10 cellular contexts compared by ENCODE assay signal in the genomic region with DNA sequence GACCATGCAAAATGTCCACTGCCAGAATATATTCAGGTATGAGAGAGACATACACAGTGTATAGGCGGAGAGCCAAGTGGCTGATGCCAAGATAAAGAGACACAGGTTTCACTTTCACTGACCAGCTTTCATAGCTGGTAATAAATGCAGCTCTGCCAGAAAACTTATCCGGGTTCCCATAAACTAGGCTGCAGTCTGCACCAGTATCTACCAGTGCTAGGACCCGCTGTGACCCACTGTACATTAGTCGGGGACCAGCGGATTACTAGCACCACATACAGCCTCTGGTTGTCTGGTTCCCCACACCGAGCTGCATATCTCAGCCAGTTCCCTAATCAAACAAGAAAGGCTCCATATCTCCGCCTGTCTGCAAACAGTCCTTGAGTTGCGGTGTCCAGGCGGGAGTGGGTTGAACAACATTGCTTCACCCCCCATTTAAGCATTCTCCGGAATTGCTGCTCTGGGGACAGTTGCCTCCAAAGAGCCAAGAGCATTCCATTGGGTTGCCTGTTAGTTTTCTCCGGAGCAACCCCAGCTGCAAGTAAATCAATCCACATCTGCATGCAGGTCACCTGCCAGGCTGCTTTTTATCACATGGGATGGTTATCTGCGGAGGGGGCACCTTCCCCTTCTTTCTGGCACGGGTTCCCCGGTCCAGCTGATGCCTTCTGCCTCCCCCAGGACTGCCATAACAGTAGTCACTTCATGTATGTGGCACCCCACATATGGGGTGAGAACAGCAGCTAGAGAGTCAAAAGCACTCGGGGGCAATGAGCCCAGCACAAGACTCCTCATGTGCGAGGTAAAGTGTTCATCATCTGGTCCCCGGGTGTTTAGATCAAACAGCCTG. TPM values are rescaled to one million over a fixed set of nuclear protein-coding genes. Genes with fewer than 3 reads are reported as not detected.
DNase-seq lines count a peak whose midpoint lies in the region; ATAC-seq and TF ChIP-seq lines count a peak whose summit lies in the region.
"Had no signal": no experiment of that assay in that cellular context is flagged by ENCODE, and none has a peak within 500 bp of the region (broad histone marks: within the 10 kb centered on the region; RNA-seq: fewer than 3 reads in every experiment).

No MANE protein-coding gene starts in this region.

- H3K9me3 ChIP-seq in mesenchymal stem cell (ENCODE audit: control insufficient read depth, low read length): no peaks in the 10 kb centered on the region
- no peaks in the 10 kb centered on the region for H3K9me3 ChIP-seq in trophoblast cell (ENCODE audit: insufficient read depth, low read depth, low read length)

- H4K8ac ChIP-seq in mesenchymal stem cell (ENCODE audit: low read length) (no peak overlapping the region), trophoblast cell (ENCODE audit: low read depth, low read length) (no peak overlapping the region)

- H3K27ac ChIP-seq in 22Rv1 (peak overlapping the region; percentile 37; the same call in 1 of the 2 replicates), mesenchymal stem cell (ENCODE audit: low read length, poor library complexity, severe bottlenecking) (no peak overlapping the region), trophoblast cell (ENCODE audit: low read depth, low read length) (no peak overlapping the region)
- H3K27ac ChIP-seq: HL-60 had no signal

- H3K14ac ChIP-seq in mesenchymal stem cell (ENCODE audit: low read length in 2 of 2) (no peak overlapping the region), trophoblast cell (ENCODE audit: low read length) (no peak overlapping the region)

- no peak overlapping the region for H4K12ac ChIP-seq in trophoblast cell (ENCODE audit: low read depth, low read length)

- peaks cover 6% of the 10 kb centered on the region for H3K36me3 Mint-ChIP-seq in activated T-cell treated with anti-CD3 and anti-CD28 coated beads, Interleukin-2, amount 50 U/mL, for 4 hours (ENCODE audit: insufficient read depth)

- H3K4me1 Mint-ChIP-seq in activated T-cell treated with anti-CD3 and anti-CD28 coated beads, Interleukin-2, amount 50 U/mL, for 4 hours (ENCODE audit: low read depth): no peaks in the 10 kb centered on the region

- H3K27me3 ChIP-seq in mesenchymal stem cell (ENCODE audit: control insufficient read depth in 1 of 2, insufficient read depth in 1 of 2, low read length in 2 of 2) (no peaks in the 10 kb centered on the region), trophoblast cell (ENCODE audit: insufficient read depth, low read length) (no peaks in the 10 kb centered on the region)

- H2AFZ ChIP-seq in mesenchymal stem cell (ENCODE audit: low read depth, low read length): no peak overlapping the region
- no peak overlapping the region for H2AFZ ChIP-seq in trophoblast cell (ENCODE audit: insufficient read depth, low read length, poor library complexity)

- DNase-seq in LNCaP clone FGC (ENCODE audit: low read depth) (peak; percentile 91), choroid plexus epithelial cell (ENCODE audit: low read depth) (peak; percentile 46), mesenchymal stem cell (no peak), trophoblast cell (no peak)
- DNase-seq in activated T-cell treated with anti-CD3 and anti-CD28 coated beads, Interleukin-2, amount 50 U/mL, for 4 hours: no peak

- no peak overlapping the region for H2BK12ac ChIP-seq in mesenchymal stem cell (ENCODE audit: low read length in 2 of 2)
- H2BK12ac ChIP-seq in trophoblast cell (ENCODE audit: low read length): no peak overlapping the region

- H3K4me1 ChIP-seq in mesenchymal stem cell (ENCODE audit: control insufficient read depth, insufficient read depth, low read depth, low read length): peaks cover 9% of the 10 kb centered on the region
- peaks cover 0 to 3% of the 10 kb centered on the region in 2 experiments for H3K4me1 ChIP-seq in trophoblast cell (ENCODE audit: control insufficient read depth in 1 of 2, insufficient read depth in 2 of 2, low read length in 2 of 2)

- no peak overlapping the region for H3K18ac ChIP-seq in mesenchymal stem cell (ENCODE audit: low read depth in 1 of 2, low read length in 2 of 2)
- no peak overlapping the region for H3K18ac ChIP-seq in trophoblast cell (ENCODE audit: low read length)

- H2BK120ac ChIP-seq in mesenchymal stem cell (ENCODE audit: low read depth, low read length): no peak overlapping the region
- no peak overlapping the region for H2BK120ac ChIP-seq in trophoblast cell (ENCODE audit: insufficient read depth, low read length, poor library complexity)

- H3K27me3 Mint-ChIP-seq in activated T-cell treated with anti-CD3 and anti-CD28 coated beads, Interleukin-2, amount 50 U/mL, for 4 hours (ENCODE audit: low read depth): no peaks in the 10 kb centered on the region

- ATAC-seq in HG03045 (IDR thresholded peaks at IDR 0.05; ENCODE audit: unreplicated experiment): no peak
- ATAC-seq in activated T-cell treated with anti-CD3 and anti-CD28 coated beads, Interleukin-2, amount 50 U/mL, for 4 hours: no peak
- no peak for ATAC-seq in HG03571 (IDR thresholded peaks at IDR 0.05; ENCODE audit: unreplicated experiment)

- H3K4ac ChIP-seq in mesenchymal stem cell (ENCODE audit: low read depth in 1 of 2, low read length in 2 of 2): no peak overlapping the region
- H3K4ac ChIP-seq in trophoblast cell (ENCODE audit: low read depth, low read length): no peak overlapping the region

- no peak overlapping the region for H2BK5ac ChIP-seq in mesenchymal stem cell (ENCODE audit: low read depth, low read length, poor library complexity, severe bottlenecking)
- no peak overlapping the region for H2BK5ac ChIP-seq in trophoblast cell (ENCODE audit: low read depth, low read length, poor library complexity)

- no peak overlapping the region for H4K91ac ChIP-seq in mesenchymal stem cell (ENCODE audit: low read length)
- H4K91ac ChIP-seq in trophoblast cell (ENCODE audit: low read depth, low read length): no peak overlapping the region

- H3K4me3 Mint-ChIP-seq in activated T-cell treated with anti-CD3 and anti-CD28 coated beads, Interleukin-2, amount 50 U/mL, for 4 hours: no peak overlapping the region

- no peak overlapping the region for H3K4me2 ChIP-seq in mesenchymal stem cell (ENCODE audit: low read length, poor library complexity, severe bottlenecking)
- no peak overlapping the region for H3K4me2 ChIP-seq in trophoblast cell (ENCODE audit: low read length)

- H3K23ac ChIP-seq in mesenchymal stem cell (ENCODE audit: low read length in 2 of 2): no peak overlapping the region
- no peak overlapping the region for H3K23ac ChIP-seq in trophoblast cell (ENCODE audit: low read length)

- no peaks in the 10 kb centered on the region for H3K79me2 ChIP-seq in trophoblast cell (ENCODE audit: control insufficient read depth, insufficient read depth, low read length, poor library complexity)

- H3K9me3 Mint-ChIP-seq in activated T-cell treated with anti-CD3 and anti-CD28 coated beads, Interleukin-2, amount 50 U/mL, for 4 hours: peaks cover 9% of the 10 kb centered on the region

- H2AK5ac ChIP-seq in mesenchymal stem cell (ENCODE audit: low read length, severe bottlenecking) (no peak overlapping the region), trophoblast cell (ENCODE audit: low read length) (no peak overlapping the region)

- WGBS in mesenchymal stem cell: 87% methylated on average over 17 of the region's 17 CpGs
- no CpG with 5 or more reads among the region's 17 CpGs for WGBS in trophoblast cell (ENCODE audit: extremely low coverage, insufficient coverage, insufficient read length)

- peak overlapping the region; percentile 50 for H3K9ac ChIP-seq in mesenchymal stem cell (ENCODE audit: low read length)
- H3K9ac ChIP-seq in trophoblast cell (ENCODE audit: low read length): no peak overlapping the region

- no peaks in the 10 kb centered on the region for H3K79me1 ChIP-seq in mesenchymal stem cell (replicated peaks; ENCODE audit: low read length, poor library complexity, severe bottlenecking)
- no peaks in the 10 kb centered on the region for H3K79me1 ChIP-seq in trophoblast cell (ENCODE audit: low read length)

- TF ChIP-seq CTCF in 22Rv1 (IDR thresholded peaks at IDR 0.05) (no peak), LNCaP clone FGC (IDR thresholded peaks at IDR 0.05; ENCODE audit: control insufficient read depth, extremely low read depth, insufficient read depth) (no peak), choroid plexus epithelial cell (conservative IDR thresholded peaks at IDR 0.05; ENCODE audit: low read depth, low read length) (no peak)

- peak overlapping the region; percentile 48 for H3K4me3 ChIP-seq in LNCaP clone FGC (ENCODE audit: low read depth, low read length)
- H3K4me3 ChIP-seq in choroid plexus epithelial cell (ENCODE audit: low read depth, low read length): peak overlapping the region; percentile 30
- peak overlapping the region in 1 of 2 experiments; percentile 70 for H3K4me3 ChIP-seq in mesenchymal stem cell (ENCODE audit: insufficient read depth in 1 of 2, low read depth in 1 of 2, low read length in 2 of 2)
- no peak overlapping the region for H3K4me3 ChIP-seq in trophoblast cell (ENCODE audit: low read depth, low read length)

- H3K36me3 ChIP-seq in mesenchymal stem cell (ENCODE audit: control insufficient read depth in 1 of 2, insufficient read depth in 2 of 2, low read depth in 1 of 2, low read length in 2 of 2): no peaks in the 10 kb centered on the region
- peaks cover 3 to 5% of the 10 kb centered on the region in 2 experiments for H3K36me3 ChIP-seq in trophoblast cell (ENCODE audit: control insufficient read depth in 1 of 2, insufficient read depth in 2 of 2, low read length in 2 of 2)

- H2BK15ac ChIP-seq in mesenchymal stem cell (ENCODE audit: low read depth, poor library complexity, severe bottlenecking): no peak overlapping the region

RNA-seq across cellular contexts. Expression of gene KLHL23, which starts 18.0 kb away (rescaled TPM):
- polyA plus RNA-seq in mesenchymal stem cell (2013, experiment 1 of 2): 1.8 TPM
- polyA plus RNA-seq in mesenchymal stem cell (2013, experiment 2 of 2): 1.7 TPM
- polyA plus RNA-seq in trophoblast cell (2013): 6.9 and 7.2 TPM in 2 replicates
- 1 to 10 TPM; 3.7 to 4.5 (median 4.3) TPM for total RNA-seq in activated T-cell treated with anti-CD3 and anti-CD28 coated beads, Interleukin-2, amount 50 U/mL, for 4 hours

RNA-seq across cellular contexts. Expression of gene PHOSPHO2, which starts 21.3 kb away (rescaled TPM):
- polyA plus RNA-seq in mesenchymal stem cell (2013, experiment 1 of 2): 1.5 TPM
- polyA plus RNA-seq in mesenchymal stem cell (2013, experiment 2 of 2): 1.5 TPM
- 1.9 TPM in 2 replicates for polyA plus RNA-seq in trophoblast cell (2013)
- 1 to 10 TPM; 2.7 to 4.6 (median 3.5) TPM for total RNA-seq in activated T-cell treated with anti-CD3 and anti-CD28 coated beads, Interleukin-2, amount 50 U/mL, for 4 hours

RNA-seq across cellular contexts. Expression of gene CFAP210, which starts 21.4 kb away (rescaled TPM):
- 0.17 TPM for polyA plus RNA-seq in mesenchymal stem cell (2013, experiment 1 of 2)
- polyA plus RNA-seq in mesenchymal stem cell (2013, experiment 2 of 2): 0.15 TPM
- polyA plus RNA-seq in trophoblast cell (2013): 0.07 and 0.15 TPM in 2 replicates
- under 1 TPM in 2 of 3 donors, not detected in 1; 0.08 to 0.43 TPM for total RNA-seq in activated T-cell treated with anti-CD3 and anti-CD28 coated beads, Interleukin-2, amount 50 U/mL, for 4 hours
- total RNA-seq: OCI-LY7 had no signal

Comparison
In these comparisons a context has a peak if more than half of its experiments do, and no peak if none do; other contexts are left out.
1. DNase-seq: peak in LNCaP clone FGC (single experiment) and choroid plexus epithelial cell (single experiment); none in mesenchymal stem cell (single experiment), trophoblast cell (0 of 2) and activated T-cell treated with anti-CD3 and anti-CD28 coated beads, Interleukin-2, amount 50 U/mL, for 4 hours (single experiment).